Comparison of ENCODE assay signal across 31 cellular contexts in genomic region chr12:113910751-113911272, GRCh38.
"Had no signal": no experiment of that assay in that cellular context is flagged by ENCODE, and none has a peak within 500 bp of the region (broad histone marks: within the 10 kb centered on the region; RNA-seq: fewer than 3 reads in every experiment).

No MANE protein-coding gene starts in this region.

- H3K27ac ChIP-seq: adrenal gland, ascending aorta, brain microvascular endothelial cell, gastroesophageal sphincter, hepatocyte, left ventricle myocardium inferior, ovary, skin epidermis, thoracic aorta, uterus had no signal

- H3K9me3 Mint-ChIP-seq: activated B cell treated with CpG ODN at 0.5 μM for 24 hours; activated naive CD8-positive, alpha-beta T cell treated with anti-CD3 and anti-CD28 coated beads for 36 hours; effector memory CD8-positive, alpha-beta T cell; nephron; stimulated activated effector memory CD8-positive, alpha-beta T cell treated with anti-CD3 and anti-CD28 coated beads, Interleukin-12 subunit alpha, Interleukin-12 subunit beta, amount 100 ng/mL, for 72 hours; stimulated activated naive CD8-positive, alpha-beta T cell treated with anti-CD3 and anti-CD28 coated beads, Interleukin-15, Interleukin-2, amounts not matched to agents 100 ng/mL and 50 ng/mL, for 24 hours had no signal

- H3K4me3 Mint-ChIP-seq: activated B cell treated with CpG ODN at 0.5 μM for 24 hours; activated CD4-positive, alpha-beta T cell treated with anti-CD3 and anti-CD28 coated beads for 36 hours; activated CD8-positive, alpha-beta memory T cell treated with anti-CD3 and anti-CD28 coated beads, Interleukin-2, amount 10 ng/mL, durations not matched to agents 7 days and 5 days; activated CD8-positive, alpha-beta T cell treated with anti-CD3 and anti-CD28 coated beads, Interleukin-2, amount 10 ng/mL, durations not matched to agents 7 days and 5 days; activated naive CD8-positive, alpha-beta T cell treated with anti-CD3 and anti-CD28 coated beads for 36 hours; effector memory CD8-positive, alpha-beta T cell; nephron; stimulated activated effector memory CD8-positive, alpha-beta T cell treated with anti-CD3 and anti-CD28 coated beads, Interleukin-12 subunit alpha, Interleukin-12 subunit beta, amount 100 ng/mL, for 72 hours; stimulated activated naive CD8-positive, alpha-beta T cell treated with anti-CD3 and anti-CD28 coated beads, Interleukin-15, Interleukin-2, amounts not matched to agents 100 ng/mL and 50 ng/mL, for 24 hours had no signal

- H3K36me3 ChIP-seq: adrenal gland, brain microvascular endothelial cell, ovary, uterus had no signal

- H3K4me1 ChIP-seq: adrenal gland, ascending aorta, gastroesophageal sphincter, left ventricle myocardium inferior, uterus had no signal

- H3K4me3 ChIP-seq: adrenal gland, ascending aorta, gastroesophageal sphincter, hepatocyte, left ventricle myocardium inferior, lung, ovary, skin epidermis, thoracic aorta, uterus had no signal

- H3K27me3 Mint-ChIP-seq: activated B cell treated with CpG ODN at 0.5 μM for 24 hours; activated CD4-positive, alpha-beta T cell treated with anti-CD3 and anti-CD28 coated beads for 36 hours; activated CD8-positive, alpha-beta memory T cell treated with anti-CD3 and anti-CD28 coated beads, Interleukin-2, amount 10 ng/mL, durations not matched to agents 7 days and 5 days; activated naive CD8-positive, alpha-beta T cell treated with anti-CD3 and anti-CD28 coated beads for 36 hours; effector memory CD8-positive, alpha-beta T cell; stimulated activated naive CD8-positive, alpha-beta T cell treated with anti-CD3 and anti-CD28 coated beads, Interleukin-15, Interleukin-2, amounts not matched to agents 100 ng/mL and 50 ng/mL, for 24 hours had no signal

- H3K27ac Mint-ChIP-seq: activated B cell treated with CpG ODN at 0.5 μM for 24 hours; activated CD4-positive, alpha-beta T cell treated with anti-CD3 and anti-CD28 coated beads for 36 hours; activated CD8-positive, alpha-beta memory T cell treated with anti-CD3 and anti-CD28 coated beads, Interleukin-2, amount 10 ng/mL, durations not matched to agents 7 days and 5 days; activated CD8-positive, alpha-beta T cell treated with anti-CD3 and anti-CD28 coated beads, Interleukin-2, amount 10 ng/mL, durations not matched to agents 7 days and 5 days; activated naive CD8-positive, alpha-beta T cell treated with anti-CD3 and anti-CD28 coated beads for 36 hours; effector memory CD8-positive, alpha-beta T cell; nephron; stimulated activated effector memory CD8-positive, alpha-beta T cell treated with anti-CD3 and anti-CD28 coated beads, Interleukin-12 subunit alpha, Interleukin-12 subunit beta, amount 100 ng/mL, for 72 hours; stimulated activated naive CD8-positive, alpha-beta T cell treated with anti-CD3 and anti-CD28 coated beads, Interleukin-15, Interleukin-2, amounts not matched to agents 100 ng/mL and 50 ng/mL, for 24 hours had no signal

- H3K9me3 ChIP-seq: adrenal gland, ascending aorta, gastroesophageal sphincter, left ventricle myocardium inferior, ovary, thoracic aorta, uterus had no signal

- DNase-seq: activated B cell treated with CpG ODN at 0.5 μM for 24 hours; activated CD4-positive, alpha-beta T cell treated with anti-CD3 and anti-CD28 coated beads for 36 hours; activated CD8-positive, alpha-beta memory T cell treated with anti-CD3 and anti-CD28 coated beads, Interleukin-2, amount 10 ng/mL, durations not matched to agents 7 days and 5 days; activated CD8-positive, alpha-beta T cell treated with anti-CD3 and anti-CD28 coated beads, Interleukin-2, amount 10 ng/mL, durations not matched to agents 7 days and 5 days; activated effector memory CD4-positive, alpha-beta T cell treated with Interleukin-2 at 50 U/mL for 16 hours; activated naive CD4-positive, alpha-beta T cell treated with Interleukin-2 at 50 U/mL for 16 hours; activated naive CD8-positive, alpha-beta T cell treated with anti-CD3 and anti-CD28 coated beads for 36 hours; activated T-cell treated with anti-CD3 and anti-CD28 coated beads, Interleukin-2, amount 50 U/mL, for 48 hours; adrenal gland; brain microvascular endothelial cell; cortex of kidney; effector memory CD8-positive, alpha-beta T cell; islet precursor cell; left ventricle myocardium inferior; mesendoderm; ovary; retina; stimulated activated CD4-positive, alpha-beta T cell treated with anti-CD3 and anti-CD28 coated beads, Interleukin-4, amount 100 ng/mL, for 24 hours; T-helper 2 cell; trophoblast cell; uterus had no signal

- H3K27me3 ChIP-seq: adrenal gland, ascending aorta, brain microvascular endothelial cell, gastroesophageal sphincter, hepatocyte, ovary, uterus had no signal

- H3K4me1 Mint-ChIP-seq: activated B cell treated with CpG ODN at 0.5 μM for 24 hours; activated CD4-positive, alpha-beta T cell treated with anti-CD3 and anti-CD28 coated beads for 36 hours; activated CD8-positive, alpha-beta memory T cell treated with anti-CD3 and anti-CD28 coated beads, Interleukin-2, amount 10 ng/mL, durations not matched to agents 7 days and 5 days; activated naive CD8-positive, alpha-beta T cell treated with anti-CD3 and anti-CD28 coated beads for 36 hours; nephron had no signal

- ATAC-seq: activated CD4-positive, alpha-beta T cell treated with anti-CD3 and anti-CD28 coated beads for 36 hours; activated CD8-positive, alpha-beta memory T cell treated with anti-CD3 and anti-CD28 coated beads, Interleukin-2, amount 10 ng/mL, durations not matched to agents 7 days and 5 days; activated CD8-positive, alpha-beta T cell treated with anti-CD3 and anti-CD28 coated beads, Interleukin-2, amount 10 ng/mL, durations not matched to agents 7 days and 5 days; effector memory CD8-positive, alpha-beta T cell; gastroesophageal sphincter; sciatic nerve; stimulated activated effector memory CD8-positive, alpha-beta T cell treated with anti-CD3 and anti-CD28 coated beads, Interleukin-12 subunit alpha, Interleukin-12 subunit beta, amount 100 ng/mL, for 72 hours had no signal
